ENCODE assay signal across 8 cellular contexts in the genomic region with DNA sequence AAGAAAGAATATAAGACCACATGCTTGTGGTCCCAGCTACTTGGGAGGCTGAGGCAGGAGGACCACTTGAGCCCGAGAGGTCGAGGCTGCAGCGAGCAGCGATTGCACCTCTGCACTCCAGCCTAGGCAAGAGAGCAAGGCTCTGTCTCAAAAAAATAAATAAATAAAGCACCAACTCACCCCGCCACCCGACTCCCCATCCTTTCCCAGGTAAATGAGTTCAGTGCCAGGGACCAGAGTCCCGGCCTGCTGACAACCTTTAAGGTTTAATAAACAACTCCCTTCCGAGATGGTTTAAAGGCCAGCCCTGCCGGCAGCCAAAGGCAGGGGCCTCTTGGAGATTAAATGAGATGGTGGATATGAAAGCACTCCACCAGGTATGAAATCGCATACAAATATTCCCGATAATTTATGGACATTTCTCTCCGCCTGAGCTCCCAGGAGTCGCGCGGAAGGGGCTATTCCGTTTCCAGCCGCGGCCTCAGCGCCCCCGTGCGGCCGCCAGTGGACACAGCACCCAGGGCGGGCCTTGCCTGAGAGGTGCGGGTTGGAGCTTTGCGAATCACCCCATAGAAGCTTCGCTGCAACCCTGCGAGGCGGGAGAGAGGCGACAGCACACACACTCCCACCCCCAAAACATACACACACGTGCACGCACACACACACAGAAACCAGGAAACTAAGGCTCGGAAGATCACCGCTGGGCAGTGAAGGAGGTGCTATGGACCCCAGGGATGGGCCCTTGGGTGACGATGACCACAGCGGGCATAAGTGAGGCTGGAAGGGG. TPM values are rescaled to one million over a fixed set of nuclear protein-coding genes. Genes with fewer than 3 reads are reported as not detected.
DNase-seq lines count a peak whose midpoint lies in the region; ATAC-seq and TF ChIP-seq lines count a peak whose summit lies in the region.

No MANE protein-coding gene starts in this region.

- H3K9me3 ChIP-seq in adipocyte (ENCODE audit: control insufficient read depth, low read length) (no peaks in the 10 kb centered on the region), right atrium auricular region (no peaks in the 10 kb centered on the region)

- H3K9ac ChIP-seq in KMS-11 (no peak overlapping the region), adipocyte (ENCODE audit: low read length) (no peak overlapping the region)

- peak; percentile 71 for DNase-seq in ELR (ENCODE audit: low read depth)
- peak in 4 of 5 donors; percentile 44 to 51 (median 49) for DNase-seq in T-helper 1 cell
- DNase-seq in adipocyte (ENCODE audit: low read depth), result peak; percentile 68
- peak; percentile 67 for DNase-seq in right atrium auricular region (ENCODE audit: low spot score)
- peak; percentile 73 for DNase-seq in sciatic nerve (ENCODE audit: low spot score)
- DNase-seq in OCI-M2 (lab: John Stamatoyannopoulos, UW; ENCODE audit: unreplicated experiment), result no peak
- DNase-seq in putamen (ENCODE audit: low spot score), result no peak

- peak overlapping the region; percentile 25; the same call in 1 of the 2 replicates for H2AFZ ChIP-seq in KMS-11 (ENCODE audit: low read depth)

- TF ChIP-seq CTCF in KMS-11 (conservative IDR thresholded peaks at IDR 0.05; ENCODE audit: low read depth, low read length) (peak; percentile 91), right atrium auricular region (IDR thresholded peaks at IDR 0.05) (peak; percentile 89 to 97)

- no peak overlapping the region for H3K27ac ChIP-seq in KMS-11
- H3K27ac ChIP-seq in right atrium auricular region, result no peak overlapping the region

- intact Hi-C loops in sciatic nerve (cut with DNase I), result loop anchor here (10.0 kb wide), 1 partner anchor 165 kb away; a partner anchor contains a TSS

- H4K20me1 ChIP-seq in KMS-11 (ENCODE audit: insufficient read depth), result no peaks in the 10 kb centered on the region

- H3K4me3 ChIP-seq in KMS-11 (IDR thresholded peaks at IDR 0.05; ENCODE audit: insufficient read depth, low read depth, low read length), result no peak overlapping the region
- H3K4me3 ChIP-seq in adipocyte (ENCODE audit: low read length), result no peak overlapping the region
- H3K4me3 ChIP-seq in right atrium auricular region, result no peak overlapping the region

- ATAC-seq in sciatic nerve, result peak; percentile 43

- H3K4me1 ChIP-seq in KMS-11 (ENCODE audit: low read depth, poor library complexity, severe bottlenecking), result peaks cover 2% of the 10 kb centered on the region
- peaks cover 4% of the 10 kb centered on the region for H3K4me1 ChIP-seq in adipocyte (ENCODE audit: control insufficient read depth, insufficient read depth, low read length)
- peaks cover 0 to 18% of the 10 kb centered on the region in 2 donors for H3K4me1 ChIP-seq in right atrium auricular region

- H3K4me2 ChIP-seq in KMS-11, result peak overlapping the region; percentile 19; the same call in 1 of the 2 replicates

- peaks cover 11% of the 10 kb centered on the region for H3K79me2 ChIP-seq in KMS-11 (ENCODE audit: insufficient read depth, low read depth)

- H3K36me3 ChIP-seq in KMS-11 (ENCODE audit: insufficient read depth) (peaks cover 4% of the 10 kb centered on the region; the same call in 1 of the 2 replicates), adipocyte (ENCODE audit: control insufficient read depth, insufficient read depth, low read length, severe bottlenecking) (no peaks in the 10 kb centered on the region), right atrium auricular region (peaks cover 3% of the 10 kb centered on the region)

- peaks cover 86% of the 10 kb centered on the region for H3K27me3 ChIP-seq in KMS-11 (ENCODE audit: insufficient read depth, low read depth)
- H3K27me3 ChIP-seq in adipocyte (replicated peaks; ENCODE audit: control insufficient read depth, insufficient read depth, low read length), result peaks cover 66% of the 10 kb centered on the region
- H3K27me3 ChIP-seq in right atrium auricular region, result no peaks in the 10 kb centered on the region

RNA-seq across cellular contexts. Expression of a gene that starts 4.0 kb away (rescaled TPM):
- 100 to 1,000 TPM; 212 to 310 TPM for total RNA-seq in right atrium auricular region
- total RNA-seq in sciatic nerve, result 796 TPM

RNA-seq across cellular contexts. Expression of a gene that starts 13.9 kb away (rescaled TPM):
- total RNA-seq in right atrium auricular region (10 to 100 TPM; 18.2 to 26.0 TPM), sciatic nerve (46.7 TPM)

Comparison
In these comparisons a context has a peak if more than half of its experiments do, and no peak if none do; other contexts are left out.
1. DNase-seq: peak in ELR (single experiment), T-helper 1 cell (4 of 5), adipocyte (single experiment), right atrium auricular region (single experiment) and sciatic nerve (single experiment); none in OCI-M2 (single experiment) and putamen (single experiment).